Comparison of ENCODE assay signal across 8 cellular contexts in the genomic region with DNA sequence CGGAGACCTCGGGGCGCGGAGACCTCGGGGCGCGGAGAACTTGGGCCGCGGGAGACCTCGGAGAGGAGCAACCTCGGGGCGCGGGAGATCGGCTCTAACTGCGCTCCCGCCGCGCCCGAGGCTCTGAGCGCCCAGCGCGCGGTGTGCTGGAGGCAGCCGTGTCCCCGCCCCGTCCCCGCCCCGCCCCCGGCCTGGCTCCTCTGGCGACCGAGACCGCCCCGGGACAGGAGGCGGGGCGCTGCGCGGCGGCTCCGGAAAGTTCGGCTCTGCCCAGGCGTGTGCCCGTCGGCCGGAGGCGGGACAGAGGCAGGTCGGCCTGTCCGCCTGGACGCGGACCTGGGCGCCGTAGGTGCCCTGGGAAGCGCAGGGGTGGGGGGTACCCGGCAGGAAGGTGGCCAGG. TPM values are rescaled to one million over a fixed set of nuclear protein-coding genes. Genes with fewer than 3 reads are reported as not detected.
DNase-seq lines count a peak whose midpoint lies in the region; ATAC-seq, FAIRE-seq and TF ChIP-seq lines count a peak whose summit lies in the region.
"Not testable (repeated sequence)": the region's sequence is repeated elsewhere in the genome, so short reads cannot be mapped to it uniquely, and the experiment has no call there.

A gene with protein sequence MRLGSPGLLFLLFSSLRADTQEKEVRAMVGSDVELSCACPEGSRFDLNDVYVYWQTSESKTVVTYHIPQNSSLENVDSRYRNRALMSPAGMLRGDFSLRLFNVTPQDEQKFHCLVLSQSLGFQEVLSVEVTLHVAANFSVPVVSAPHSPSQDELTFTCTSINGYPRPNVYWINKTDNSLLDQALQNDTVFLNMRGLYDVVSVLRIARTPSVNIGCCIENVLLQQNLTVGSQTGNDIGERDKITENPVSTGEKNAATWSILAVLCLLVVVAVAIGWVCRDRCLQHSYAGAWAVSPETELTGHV (minus strand): TSS at position 102 of the 400 bp plus-strand sequence. CDS start 126 bp downstream, outside the sequence.

- TF ChIP-seq RAD21 in A549 (conservative IDR thresholded peaks at IDR 0.05 in 1 of 2, IDR thresholded peaks at IDR 0.05 in 1 of 2) = not testable (repeated sequence)

- not testable (repeated sequence) for BruUV-seq in PC-3 (replicated peaks; lab: Mats Ljungman, UMichigan)

- H3K36me3 Mint-ChIP-seq in activated naive CD8-positive, alpha-beta T cell treated with anti-CD3 and anti-CD28 coated beads, Interleukin-2, amount 10 ng/mL, durations not matched to agents 7 days and 5 days = not testable (repeated sequence)

- H4K20me1 ChIP-seq in PC-3 (ENCODE audit: low read length) = not testable (repeated sequence)

- H3K27me3 ChIP-seq in PC-3 (ENCODE audit: low read length); pancreas: not testable (repeated sequence)

- not testable (repeated sequence) for TF ChIP-seq CTCF in A549 (IDR thresholded peaks at IDR 0.05); PC-3 (conservative IDR thresholded peaks at IDR 0.05; ENCODE audit: low read depth, low read length); pancreas (IDR thresholded peaks at IDR 0.05)

- not testable (repeated sequence) for TF ChIP-seq EP300 in A549 (IDR thresholded peaks at IDR 0.05)

- not testable (repeated sequence) for H3K27ac ChIP-seq in A549; PC-3 (ENCODE audit: low read length); pancreas

- DNase-seq in A549 (ENCODE audit: low read depth in 1 of 2, low spot score in 1 of 2); PC-3; activated naive CD8-positive, alpha-beta T cell treated with anti-CD3 and anti-CD28 coated beads, Interleukin-2, amount 10 ng/mL, durations not matched to agents 7 days and 5 days; left ventricle myocardium superior; pancreas: not testable (repeated sequence)

- not testable (repeated sequence) for H3K4me3 Mint-ChIP-seq in activated naive CD8-positive, alpha-beta T cell treated with anti-CD3 and anti-CD28 coated beads, Interleukin-2, amount 10 ng/mL, durations not matched to agents 7 days and 5 days

- not testable (repeated sequence) for H3K9ac ChIP-seq in PC-3 (ENCODE audit: low read length)

- not testable (repeated sequence) for H3K4me3 ChIP-seq in A549; PC-3 (ENCODE audit: low read length); pancreas

- H3K27ac Mint-ChIP-seq in activated naive CD8-positive, alpha-beta T cell treated with anti-CD3 and anti-CD28 coated beads, Interleukin-2, amount 10 ng/mL, durations not matched to agents 7 days and 5 days = not testable (repeated sequence)

- not testable (repeated sequence) for FAIRE-seq in A549 (lab: Jason Lieb, UNC); pancreas (lab: Jason Lieb, UNC)

- intact Hi-C loops in PC-3 (cut with micrococcal nuclease); left ventricle myocardium superior (cut with micrococcal nuclease); pancreas (cut with DNase I): not testable (repeated sequence)

- H3K9me3 Mint-ChIP-seq in activated naive CD8-positive, alpha-beta T cell treated with anti-CD3 and anti-CD28 coated beads, Interleukin-2, amount 10 ng/mL, durations not matched to agents 7 days and 5 days = not testable (repeated sequence)

- WGBS in A549 (ENCODE audit: missing lambda C conversion rate) = no CpG with 5 or more reads among the region's 53 CpGs
- no CpG with 5 or more reads among the region's 53 CpGs for WGBS in pancreas, 2 donors

- not testable (repeated sequence) for H3K9me3 ChIP-seq in A549; PC-3 (ENCODE audit: low read length); pancreas

- ATAC-seq in A549 = peak; percentile 80 to 85
- peak; percentile 45 for ATAC-seq in GM19035 (IDR thresholded peaks at IDR 0.05; ENCODE audit: unreplicated experiment)
- ATAC-seq in GM21723 (IDR thresholded peaks at IDR 0.05; ENCODE audit: unreplicated experiment) = peak; percentile 37
- peak; percentile 35 for ATAC-seq in HG02973 (IDR thresholded peaks at IDR 0.05; ENCODE audit: unreplicated experiment)
- peak; percentile 63 for ATAC-seq in PC-3
- peak; percentile 55 for ATAC-seq in activated naive CD8-positive, alpha-beta T cell treated with anti-CD3 and anti-CD28 coated beads, Interleukin-2, amount 10 ng/mL, durations not matched to agents 7 days and 5 days (ENCODE audit: low read depth)
- peak; percentile 93 for ATAC-seq in left ventricle myocardium superior
- peak; percentile 84 to 91 (median 86) for ATAC-seq in pancreas

- H3K9me2 ChIP-seq in PC-3 (replicated peaks; ENCODE audit: low read length) = not testable (repeated sequence)

- POLR2A ChIA-PET in A549 (lab: Yijun Ruan, JAX); PC-3 (lab: Charles Lee; ENCODE audit: unreplicated experiment); activated naive CD8-positive, alpha-beta T cell treated with anti-CD3 and anti-CD28 coated beads, Interleukin-2, amount 10 ng/mL, durations not matched to agents 7 days and 5 days (lab: Charles Lee): not testable (repeated sequence)

- not testable (repeated sequence) for H3K4me1 Mint-ChIP-seq in activated naive CD8-positive, alpha-beta T cell treated with anti-CD3 and anti-CD28 coated beads, Interleukin-2, amount 10 ng/mL, durations not matched to agents 7 days and 5 days

- not testable (repeated sequence) for H3K4me2 ChIP-seq in A549; PC-3 (ENCODE audit: low read length)

- H3K79me2 ChIP-seq in PC-3 (ENCODE audit: low read length) = not testable (repeated sequence)

- H3F3A ChIP-seq in PC-3 (ENCODE audit: low read length, unreplicated experiment) = not testable (repeated sequence)

- CTCF ChIA-PET in A549 (lab: Yijun Ruan, JAX); PC-3 (lab: Charles Lee): not testable (repeated sequence)

- TF ChIP-seq POLR2A in A549 (IDR thresholded peaks at IDR 0.05; ENCODE audit: low read length) = not testable (repeated sequence)

- H2AFZ ChIP-seq in PC-3 (ENCODE audit: low read length) = not testable (repeated sequence)

- H3K27me3 Mint-ChIP-seq in activated naive CD8-positive, alpha-beta T cell treated with anti-CD3 and anti-CD28 coated beads, Interleukin-2, amount 10 ng/mL, durations not matched to agents 7 days and 5 days = not testable (repeated sequence)

- not testable (repeated sequence) for H3K4me1 ChIP-seq in A549; PC-3 (ENCODE audit: insufficient read depth, low read length); pancreas

- not testable (repeated sequence) for H3K36me3 ChIP-seq in PC-3 (ENCODE audit: low read depth, low read length); pancreas

RNA-seq across cellular contexts. Expression of the gene that starts here (rescaled TPM):
- polyA plus RNA-seq in A549 (2011; rRNA removed) (0.32 and 0.56 TPM in 2 replicates), A549 (2017; fragmentation: RNase III; extraction: RNeasy Plus Mini Kit Qiagen cat#74134 plus additional on column Dnase treatment) (0.61 to 0.93 TPM (median 0.79 TPM) in 3 replicates), pancreas (under 1 TPM; 0.72 to 0.87 TPM)
- polyA plus RNA-seq in A549 (2012; cell fraction: cytosol; rRNA removed) = 0.89 and 0.98 TPM in 2 replicates
- polyA plus RNA-seq in A549 (2012; cell fraction: nucleus; rRNA removed) = 1.7 and 2.3 TPM in 2 replicates
- 0.78 and 1.7 TPM in 2 replicates for polyA minus RNA-seq in A549 (2011; rRNA and poly(A)+ RNA removed)
- total RNA-seq in PC-3 (2014; rRNA removed) (11.6 and 14.8 TPM in 2 replicates), left ventricle myocardium superior (4.4 TPM), pancreas (1 to 10 TPM in 3 of 6 donors, under 1 TPM in 3; 0.46 to 2.7 (median 0.99) TPM)
- total RNA-seq in activated naive CD8-positive, alpha-beta T cell treated with anti-CD3 and anti-CD28 coated beads, Interleukin-2, amount 10 ng/mL, durations not matched to agents 7 days and 5 days = 1 to 10 TPM; 1.5 to 1.8 TPM

Comparison
In these comparisons a context has a peak if more than half of its experiments do, and no peak if none do; other contexts are left out.
1. ATAC-seq: peak in every context shown above with its lines; median percentile 93 in left ventricle myocardium superior; 86 in pancreas; 82 in A549; 63 in PC-3; 55 in activated naive CD8-positive, alpha-beta T cell treated with anti-CD3 and anti-CD28 coated beads, Interleukin-2, amount 10 ng/mL, durations not matched to agents 7 days and 5 days; 45 in GM19035; 37 in GM21723; 35 in HG02973.